1 cellular context compared by ENCODE assay signal in the genomic region with DNA sequence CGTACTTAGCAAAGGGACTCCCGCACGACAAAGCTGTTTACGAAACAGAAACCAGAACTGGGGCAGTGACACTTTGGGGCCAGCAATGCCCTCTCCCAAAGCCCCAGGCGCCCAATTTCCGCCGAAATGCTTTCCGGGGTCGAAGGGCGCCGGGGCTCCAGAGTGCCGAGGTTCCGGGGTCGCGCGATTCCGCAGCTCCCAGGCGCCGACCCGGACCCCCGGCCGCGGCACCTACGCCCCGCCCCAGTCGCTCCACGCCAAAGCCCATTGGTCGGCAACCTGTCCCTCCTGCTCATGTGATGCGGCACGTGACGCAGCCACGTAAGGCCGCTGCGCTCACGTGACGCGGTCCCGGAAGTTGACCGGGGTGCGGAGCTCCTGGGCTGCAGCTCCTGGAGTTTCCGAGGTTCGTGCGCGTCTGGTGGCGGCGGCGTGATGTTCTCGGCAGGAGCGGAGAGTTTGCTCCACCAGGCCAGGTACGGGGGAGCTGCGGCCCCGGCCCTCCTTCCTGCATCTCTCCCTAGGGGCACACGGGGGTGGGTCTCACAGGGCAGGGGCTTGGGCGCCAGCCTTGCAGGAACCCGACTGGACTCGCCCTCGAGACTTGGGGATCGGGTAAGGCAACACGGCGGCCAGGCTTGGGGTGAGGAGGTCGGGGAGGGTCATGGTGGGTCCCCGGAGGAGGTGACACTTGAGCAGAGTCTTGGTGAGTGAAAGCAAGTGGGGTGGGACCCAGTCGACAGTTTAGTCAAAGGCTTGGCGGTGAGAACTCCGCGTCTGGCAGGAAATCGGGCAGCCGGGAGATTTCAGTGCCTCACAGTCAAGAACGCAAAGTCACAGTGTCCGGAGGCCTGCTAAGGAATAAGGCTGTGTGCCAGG.
TF ChIP-seq lines count a peak whose summit lies in the region.

A gene with protein sequence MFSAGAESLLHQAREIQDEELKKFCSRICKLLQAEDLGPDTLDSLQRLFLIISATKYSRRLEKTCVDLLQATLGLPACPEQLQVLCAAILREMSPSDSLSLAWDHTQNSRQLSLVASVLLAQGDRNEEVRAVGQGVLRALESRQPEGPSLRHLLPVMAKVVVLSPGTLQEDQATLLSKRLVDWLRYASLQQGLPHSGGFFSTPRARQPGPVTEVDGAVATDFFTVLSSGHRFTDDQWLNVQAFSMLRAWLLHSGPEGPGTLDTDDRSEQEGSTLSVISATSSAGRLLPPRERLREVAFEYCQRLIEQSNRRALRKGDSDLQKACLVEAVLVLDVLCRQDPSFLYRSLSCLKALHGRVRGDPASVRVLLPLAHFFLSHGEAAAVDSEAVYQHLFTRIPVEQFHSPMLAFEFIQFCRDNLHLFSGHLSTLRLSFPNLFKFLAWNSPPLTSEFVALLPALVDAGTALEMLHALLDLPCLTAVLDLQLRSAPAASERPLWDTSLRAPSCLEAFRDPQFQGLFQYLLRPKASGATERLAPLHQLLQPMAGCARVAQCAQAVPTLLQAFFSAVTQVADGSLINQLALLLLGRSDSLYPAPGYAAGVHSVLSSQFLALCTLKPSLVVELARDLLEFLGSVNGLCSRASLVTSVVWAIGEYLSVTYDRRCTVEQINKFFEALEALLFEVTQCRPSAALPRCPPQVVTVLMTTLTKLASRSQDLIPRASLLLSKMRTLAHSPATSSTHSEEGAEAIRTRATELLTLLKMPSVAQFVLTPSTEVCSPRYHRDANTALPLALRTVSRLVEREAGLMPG (plus strand): TSS at position 343 of the 879 bp plus-strand sequence. CDS start 93 bp downstream, at position 436.

TF ChIP-seq in K562, 482 proteins besides CTCF, POLR2A, EP300 and RAD21 (continued from another document and continues in another):
- TF ChIP-seq E2F8 (IDR thresholded peaks at IDR 0.05; ENCODE audit: low read depth, partially characterized antibody), result peak; percentile 73
- no peak for TF ChIP-seq PHB (CRISPR knock-in tag; IDR thresholded peaks at IDR 0.05)
- TF ChIP-seq, protein P1, sequence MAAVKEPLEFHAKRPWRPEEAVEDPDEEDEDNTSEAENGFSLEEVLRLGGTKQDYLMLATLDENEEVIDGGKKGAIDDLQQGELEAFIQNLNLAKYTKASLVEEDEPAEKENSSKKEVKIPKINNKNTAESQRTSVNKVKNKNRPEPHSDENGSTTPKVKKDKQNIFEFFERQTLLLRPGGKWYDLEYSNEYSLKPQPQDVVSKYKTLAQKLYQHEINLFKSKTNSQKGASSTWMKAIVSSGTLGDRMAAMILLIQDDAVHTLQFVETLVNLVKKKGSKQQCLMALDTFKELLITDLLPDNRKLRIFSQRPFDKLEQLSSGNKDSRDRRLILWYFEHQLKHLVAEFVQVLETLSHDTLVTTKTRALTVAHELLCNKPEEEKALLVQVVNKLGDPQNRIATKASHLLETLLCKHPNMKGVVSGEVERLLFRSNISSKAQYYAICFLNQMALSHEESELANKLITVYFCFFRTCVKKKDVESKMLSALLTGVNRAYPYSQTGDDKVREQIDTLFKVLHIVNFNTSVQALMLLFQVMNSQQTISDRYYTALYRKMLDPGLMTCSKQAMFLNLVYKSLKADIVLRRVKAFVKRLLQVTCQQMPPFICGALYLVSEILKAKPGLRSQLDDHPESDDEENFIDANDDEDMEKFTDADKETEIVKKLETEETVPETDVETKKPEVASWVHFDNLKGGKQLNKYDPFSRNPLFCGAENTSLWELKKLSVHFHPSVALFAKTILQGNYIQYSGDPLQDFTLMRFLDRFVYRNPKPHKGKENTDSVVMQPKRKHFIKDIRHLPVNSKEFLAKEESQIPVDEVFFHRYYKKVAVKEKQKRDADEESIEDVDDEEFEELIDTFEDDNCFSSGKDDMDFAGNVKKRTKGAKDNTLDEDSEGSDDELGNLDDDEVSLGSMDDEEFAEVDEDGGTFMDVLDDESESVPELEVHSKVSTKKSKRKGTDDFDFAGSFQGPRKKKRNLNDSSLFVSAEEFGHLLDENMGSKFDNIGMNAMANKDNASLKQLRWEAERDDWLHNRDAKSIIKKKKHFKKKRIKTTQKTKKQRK (IDR thresholded peaks at IDR 0.05; ENCODE audit: borderline replicate concordance, low read depth, low read length), result no peak
- TF ChIP-seq EP400 (IDR thresholded peaks at IDR 0.05), result peak; percentile 91
- no peak for TF ChIP-seq FUS (optimal IDR thresholded peaks at IDR 0.05; ENCODE audit: low read depth, low read length)
- peak; percentile 63 for TF ChIP-seq NFYB (IDR thresholded peaks at IDR 0.05; ENCODE audit: extremely low read depth, insufficient read length)
- TF ChIP-seq FOXK2 (conservative IDR thresholded peaks at IDR 0.05 in 1 of 2, IDR thresholded peaks at IDR 0.05 in 1 of 2; ENCODE audit: low read depth in 2 of 2), result peak; percentile 73 to 94
- TF ChIP-seq HDAC2 (IDR thresholded peaks at IDR 0.05), result peak; percentile 89
- TF ChIP-seq ZSCAN32 (CRISPR knock-in tag; IDR thresholded peaks at IDR 0.05), result no peak
- TF ChIP-seq ZNF316 (IDR thresholded peaks at IDR 0.05), result no peak
- peak; percentile 92 for TF ChIP-seq RBFOX2 (IDR thresholded peaks at IDR 0.05; ENCODE audit: low read depth, low read length)
- TF ChIP-seq, protein P2, sequence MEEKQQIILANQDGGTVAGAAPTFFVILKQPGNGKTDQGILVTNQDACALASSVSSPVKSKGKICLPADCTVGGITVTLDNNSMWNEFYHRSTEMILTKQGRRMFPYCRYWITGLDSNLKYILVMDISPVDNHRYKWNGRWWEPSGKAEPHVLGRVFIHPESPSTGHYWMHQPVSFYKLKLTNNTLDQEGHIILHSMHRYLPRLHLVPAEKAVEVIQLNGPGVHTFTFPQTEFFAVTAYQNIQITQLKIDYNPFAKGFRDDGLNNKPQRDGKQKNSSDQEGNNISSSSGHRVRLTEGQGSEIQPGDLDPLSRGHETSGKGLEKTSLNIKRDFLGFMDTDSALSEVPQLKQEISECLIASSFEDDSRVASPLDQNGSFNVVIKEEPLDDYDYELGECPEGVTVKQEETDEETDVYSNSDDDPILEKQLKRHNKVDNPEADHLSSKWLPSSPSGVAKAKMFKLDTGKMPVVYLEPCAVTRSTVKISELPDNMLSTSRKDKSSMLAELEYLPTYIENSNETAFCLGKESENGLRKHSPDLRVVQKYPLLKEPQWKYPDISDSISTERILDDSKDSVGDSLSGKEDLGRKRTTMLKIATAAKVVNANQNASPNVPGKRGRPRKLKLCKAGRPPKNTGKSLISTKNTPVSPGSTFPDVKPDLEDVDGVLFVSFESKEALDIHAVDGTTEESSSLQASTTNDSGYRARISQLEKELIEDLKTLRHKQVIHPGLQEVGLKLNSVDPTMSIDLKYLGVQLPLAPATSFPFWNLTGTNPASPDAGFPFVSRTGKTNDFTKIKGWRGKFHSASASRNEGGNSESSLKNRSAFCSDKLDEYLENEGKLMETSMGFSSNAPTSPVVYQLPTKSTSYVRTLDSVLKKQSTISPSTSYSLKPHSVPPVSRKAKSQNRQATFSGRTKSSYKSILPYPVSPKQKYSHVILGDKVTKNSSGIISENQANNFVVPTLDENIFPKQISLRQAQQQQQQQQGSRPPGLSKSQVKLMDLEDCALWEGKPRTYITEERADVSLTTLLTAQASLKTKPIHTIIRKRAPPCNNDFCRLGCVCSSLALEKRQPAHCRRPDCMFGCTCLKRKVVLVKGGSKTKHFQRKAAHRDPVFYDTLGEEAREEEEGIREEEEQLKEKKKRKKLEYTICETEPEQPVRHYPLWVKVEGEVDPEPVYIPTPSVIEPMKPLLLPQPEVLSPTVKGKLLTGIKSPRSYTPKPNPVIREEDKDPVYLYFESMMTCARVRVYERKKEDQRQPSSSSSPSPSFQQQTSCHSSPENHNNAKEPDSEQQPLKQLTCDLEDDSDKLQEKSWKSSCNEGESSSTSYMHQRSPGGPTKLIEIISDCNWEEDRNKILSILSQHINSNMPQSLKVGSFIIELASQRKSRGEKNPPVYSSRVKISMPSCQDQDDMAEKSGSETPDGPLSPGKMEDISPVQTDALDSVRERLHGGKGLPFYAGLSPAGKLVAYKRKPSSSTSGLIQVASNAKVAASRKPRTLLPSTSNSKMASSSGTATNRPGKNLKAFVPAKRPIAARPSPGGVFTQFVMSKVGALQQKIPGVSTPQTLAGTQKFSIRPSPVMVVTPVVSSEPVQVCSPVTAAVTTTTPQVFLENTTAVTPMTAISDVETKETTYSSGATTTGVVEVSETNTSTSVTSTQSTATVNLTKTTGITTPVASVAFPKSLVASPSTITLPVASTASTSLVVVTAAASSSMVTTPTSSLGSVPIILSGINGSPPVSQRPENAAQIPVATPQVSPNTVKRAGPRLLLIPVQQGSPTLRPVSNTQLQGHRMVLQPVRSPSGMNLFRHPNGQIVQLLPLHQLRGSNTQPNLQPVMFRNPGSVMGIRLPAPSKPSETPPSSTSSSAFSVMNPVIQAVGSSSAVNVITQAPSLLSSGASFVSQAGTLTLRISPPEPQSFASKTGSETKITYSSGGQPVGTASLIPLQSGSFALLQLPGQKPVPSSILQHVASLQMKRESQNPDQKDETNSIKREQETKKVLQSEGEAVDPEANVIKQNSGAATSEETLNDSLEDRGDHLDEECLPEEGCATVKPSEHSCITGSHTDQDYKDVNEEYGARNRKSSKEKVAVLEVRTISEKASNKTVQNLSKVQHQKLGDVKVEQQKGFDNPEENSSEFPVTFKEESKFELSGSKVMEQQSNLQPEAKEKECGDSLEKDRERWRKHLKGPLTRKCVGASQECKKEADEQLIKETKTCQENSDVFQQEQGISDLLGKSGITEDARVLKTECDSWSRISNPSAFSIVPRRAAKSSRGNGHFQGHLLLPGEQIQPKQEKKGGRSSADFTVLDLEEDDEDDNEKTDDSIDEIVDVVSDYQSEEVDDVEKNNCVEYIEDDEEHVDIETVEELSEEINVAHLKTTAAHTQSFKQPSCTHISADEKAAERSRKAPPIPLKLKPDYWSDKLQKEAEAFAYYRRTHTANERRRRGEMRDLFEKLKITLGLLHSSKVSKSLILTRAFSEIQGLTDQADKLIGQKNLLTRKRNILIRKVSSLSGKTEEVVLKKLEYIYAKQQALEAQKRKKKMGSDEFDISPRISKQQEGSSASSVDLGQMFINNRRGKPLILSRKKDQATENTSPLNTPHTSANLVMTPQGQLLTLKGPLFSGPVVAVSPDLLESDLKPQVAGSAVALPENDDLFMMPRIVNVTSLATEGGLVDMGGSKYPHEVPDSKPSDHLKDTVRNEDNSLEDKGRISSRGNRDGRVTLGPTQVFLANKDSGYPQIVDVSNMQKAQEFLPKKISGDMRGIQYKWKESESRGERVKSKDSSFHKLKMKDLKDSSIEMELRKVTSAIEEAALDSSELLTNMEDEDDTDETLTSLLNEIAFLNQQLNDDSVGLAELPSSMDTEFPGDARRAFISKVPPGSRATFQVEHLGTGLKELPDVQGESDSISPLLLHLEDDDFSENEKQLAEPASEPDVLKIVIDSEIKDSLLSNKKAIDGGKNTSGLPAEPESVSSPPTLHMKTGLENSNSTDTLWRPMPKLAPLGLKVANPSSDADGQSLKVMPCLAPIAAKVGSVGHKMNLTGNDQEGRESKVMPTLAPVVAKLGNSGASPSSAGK (IDR thresholded peaks at IDR 0.05), result peak; percentile 61
- TF ChIP-seq ERF (CRISPR knock-in tag; IDR thresholded peaks at IDR 0.05), result no peak
- no peak for TF ChIP-seq RFX1 (IDR thresholded peaks at IDR 0.05)
- peak; percentile 98 for TF ChIP-seq ELF1 (tag; IDR thresholded peaks at IDR 0.05)
- no peak for TF ChIP-seq ZEB2 (IDR thresholded peaks at IDR 0.05)
- TF ChIP-seq, protein P3, sequence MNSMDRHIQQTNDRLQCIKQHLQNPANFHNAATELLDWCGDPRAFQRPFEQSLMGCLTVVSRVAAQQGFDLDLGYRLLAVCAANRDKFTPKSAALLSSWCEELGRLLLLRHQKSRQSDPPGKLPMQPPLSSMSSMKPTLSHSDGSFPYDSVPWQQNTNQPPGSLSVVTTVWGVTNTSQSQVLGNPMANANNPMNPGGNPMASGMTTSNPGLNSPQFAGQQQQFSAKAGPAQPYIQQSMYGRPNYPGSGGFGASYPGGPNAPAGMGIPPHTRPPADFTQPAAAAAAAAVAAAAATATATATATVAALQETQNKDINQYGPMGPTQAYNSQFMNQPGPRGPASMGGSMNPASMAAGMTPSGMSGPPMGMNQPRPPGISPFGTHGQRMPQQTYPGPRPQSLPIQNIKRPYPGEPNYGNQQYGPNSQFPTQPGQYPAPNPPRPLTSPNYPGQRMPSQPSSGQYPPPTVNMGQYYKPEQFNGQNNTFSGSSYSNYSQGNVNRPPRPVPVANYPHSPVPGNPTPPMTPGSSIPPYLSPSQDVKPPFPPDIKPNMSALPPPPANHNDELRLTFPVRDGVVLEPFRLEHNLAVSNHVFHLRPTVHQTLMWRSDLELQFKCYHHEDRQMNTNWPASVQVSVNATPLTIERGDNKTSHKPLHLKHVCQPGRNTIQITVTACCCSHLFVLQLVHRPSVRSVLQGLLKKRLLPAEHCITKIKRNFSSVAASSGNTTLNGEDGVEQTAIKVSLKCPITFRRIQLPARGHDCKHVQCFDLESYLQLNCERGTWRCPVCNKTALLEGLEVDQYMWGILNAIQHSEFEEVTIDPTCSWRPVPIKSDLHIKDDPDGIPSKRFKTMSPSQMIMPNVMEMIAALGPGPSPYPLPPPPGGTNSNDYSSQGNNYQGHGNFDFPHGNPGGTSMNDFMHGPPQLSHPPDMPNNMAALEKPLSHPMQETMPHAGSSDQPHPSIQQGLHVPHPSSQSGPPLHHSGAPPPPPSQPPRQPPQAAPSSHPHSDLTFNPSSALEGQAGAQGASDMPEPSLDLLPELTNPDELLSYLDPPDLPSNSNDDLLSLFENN (IDR thresholded peaks at IDR 0.05; ENCODE audit: low read depth in 2 of 2, low read length in 2 of 2), result 0 out of 4 replicates have a peak, but pooled peaks of 1 of the 2 experiments have one; percentile 34
- TF ChIP-seq ETV1 (tag; conservative IDR thresholded peaks at IDR 0.05; ENCODE audit: low read depth), result peak; percentile 88
- TF ChIP-seq FOXJ2 (tag; IDR thresholded peaks at IDR 0.05), result peak; percentile 57; the same call in 1 of the 2 replicates
- TF ChIP-seq TCFL5 (CRISPR knock-in tag; conservative IDR thresholded peaks at IDR 0.05), result no peak
- peak; percentile 67 for TF ChIP-seq L3MBTL2 (IDR thresholded peaks at IDR 0.05)
- no peak for TF ChIP-seq U2AF2 (optimal IDR thresholded peaks at IDR 0.05; ENCODE audit: low read depth, low read length)
- TF ChIP-seq ZNF408 (CRISPR knock-in tag; IDR thresholded peaks at IDR 0.05; ENCODE audit: low read depth), result no peak
